In the genomic region with DNA sequence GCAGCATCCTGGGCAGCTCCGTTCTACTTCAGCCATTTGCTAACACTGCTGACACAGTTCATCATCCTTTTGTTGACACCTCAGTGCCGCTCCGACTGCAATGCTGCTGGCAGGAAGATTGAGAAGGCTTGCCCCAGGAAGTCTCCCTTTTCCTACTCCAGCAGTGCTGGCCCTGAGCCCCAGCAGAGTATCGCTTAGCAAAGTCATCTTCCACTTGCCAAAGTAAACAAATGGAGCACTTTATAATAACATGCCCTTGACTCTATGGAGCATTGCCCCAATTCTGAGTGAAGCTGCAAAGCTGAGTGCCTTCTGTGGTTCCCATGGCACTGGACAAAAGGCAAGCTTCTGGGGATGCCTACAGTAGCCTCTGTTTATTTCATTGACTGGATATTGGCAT, we compare ENCODE assay signal across 9 cellular contexts. TPM values are rescaled to one million over a fixed set of nuclear protein-coding genes. Genes with fewer than 3 reads are reported as not detected.
DNase-seq lines count a peak whose midpoint lies in the region; ATAC-seq and TF ChIP-seq lines count a peak whose summit lies in the region.
"Had no signal": no experiment of that assay in that cellular context is flagged by ENCODE, and none has a peak within 500 bp of the region (broad histone marks: within the 10 kb centered on the region; RNA-seq: fewer than 3 reads in every experiment).

No MANE protein-coding gene starts in this region.

- peaks cover 14% of the 10 kb centered on the region for H3K4me1 ChIP-seq in osteoblast (ENCODE audit: insufficient read depth, low read length)
- peaks cover 2% of the 10 kb centered on the region; the same call in 1 of the 2 replicates for H3K4me1 ChIP-seq in HAP-1
- no peaks in the 10 kb centered on the region for H3K4me1 ChIP-seq in foreskin keratinocyte

- H3K9me3 ChIP-seq in osteoblast (ENCODE audit: low read depth, low read length) (no peaks in the 10 kb centered on the region), HAP-1 (no peaks in the 10 kb centered on the region)

- no peak overlapping the region for H2AFZ ChIP-seq in osteoblast (ENCODE audit: low read length)

- H3K4me2 ChIP-seq in osteoblast (ENCODE audit: insufficient read depth, low read length), result peak overlapping the region; percentile 44

- H3K36me3 ChIP-seq in osteoblast (ENCODE audit: insufficient read depth, low read length) (no peaks in the 10 kb centered on the region), HAP-1 (replicated peaks) (no peaks in the 10 kb centered on the region)

- no peak overlapping the region for H3K4me3 ChIP-seq in osteoblast (ENCODE audit: insufficient read depth, low read length)
- H3K4me3 ChIP-seq in HAP-1, result no peak overlapping the region

- peak; percentile 84 for DNase-seq in DMS53 (lab: John Stamatoyannopoulos, UW)
- DNase-seq in NCI-H2196 (lab: John Stamatoyannopoulos, UW; ENCODE audit: unreplicated experiment), result peak; percentile 23
- DNase-seq in osteoblast (ENCODE audit: insufficient read length, low spot score, missing footprints), result no peak
- no peak for DNase-seq in T-helper 9 cell
- no peak for DNase-seq in HAP-1 (ENCODE audit: low spot score in 2 of 2)
- DNase-seq in foreskin keratinocyte, result no peak
- no peak for DNase-seq in cerebellar nuclear complex (lab: John Stamatoyannopoulos, UW)
- DNase-seq: KG1 had no signal

- TF ChIP-seq CTCF in osteoblast (IDR thresholded peaks at IDR 0.05; ENCODE audit: extremely low read depth, low read depth, low read length), result no peak
- no peak for TF ChIP-seq CTCF in foreskin keratinocyte (conservative IDR thresholded peaks at IDR 0.05)

- in situ Hi-C loops in HAP-1 (cut with MboI; ENCODE audit: low sequenced_read_pairs), result no loop called here

- no peaks in the 10 kb centered on the region for H4K20me1 ChIP-seq in osteoblast (ENCODE audit: insufficient read depth, low read length)

- H3K79me2 ChIP-seq in osteoblast (ENCODE audit: insufficient read depth, low read length), result no peaks in the 10 kb centered on the region

- H3K27me3 ChIP-seq in osteoblast (ENCODE audit: insufficient read depth, low read length), result peaks cover 57% of the 10 kb centered on the region
- no peaks in the 10 kb centered on the region for H3K27me3 ChIP-seq in HAP-1 (ENCODE audit: low read depth)
- H3K27me3 ChIP-seq in foreskin keratinocyte, result peaks cover 16% of the 10 kb centered on the region

- H3K27ac ChIP-seq in osteoblast (ENCODE audit: low read depth, low read length) (no peak overlapping the region), foreskin keratinocyte (no peak overlapping the region)

- ATAC-seq in esophagus mucosa (peak; percentile 35), foreskin keratinocyte (no peak)

RNA-seq across cellular contexts. Expression of a gene that starts 32.2 kb away (rescaled TPM):
- total RNA-seq in esophagus mucosa (7.6 TPM), osteoblast (under 0.01 TPM in 1 of 2 replicates, not detected in the other), foreskin keratinocyte (0.07 TPM in 1 of 2 replicates, not detected in the other)
- polyA plus RNA-seq in foreskin keratinocyte, result not detected in 2 replicates

Comparison
In these comparisons a context has a peak if more than half of its experiments do, and no peak if none do; other contexts are left out.
1. DNase-seq: peak in DMS53 (single experiment) and NCI-H2196 (single experiment); none in osteoblast (single experiment), T-helper 9 cell (single experiment), HAP-1 (0 of 2), foreskin keratinocyte (0 of 2) and cerebellar nuclear complex (0 of 2).